In genomic region chrX:13659057-13659456, GRCh38 we compare ENCODE assay signal across 1 cellular context.
TF ChIP-seq lines count a peak whose summit lies in the region.

No MANE protein-coding gene starts in this region.

TF ChIP-seq in SK-N-SH treated with all-trans-retinoic acid at 6 μM for 48 hours, 23 proteins besides CTCF, POLR2A, EP300 and RAD21 (continued from another document):
- TF ChIP-seq ARNTL (CRISPR knock-in tag; IDR thresholded peaks at IDR 0.05; ENCODE audit: borderline replicate concordance, low read depth) = no peak
- TF ChIP-seq ZFP30 (CRISPR knock-in tag; IDR thresholded peaks at IDR 0.05) = no peak
- TF ChIP-seq ZNF565 (CRISPR knock-in tag; conservative IDR thresholded peaks at IDR 0.05; ENCODE audit: low read depth) = no peak
- TF ChIP-seq RARB (CRISPR knock-in tag; IDR thresholded peaks at IDR 0.05) = no peak
- no peak for TF ChIP-seq ZFP3 (CRISPR knock-in tag; IDR thresholded peaks at IDR 0.05)
- no peak for TF ChIP-seq TOX (CRISPR knock-in tag; IDR thresholded peaks at IDR 0.05; ENCODE audit: borderline replicate concordance)
- no peak for TF ChIP-seq CSDC2 (CRISPR knock-in tag; IDR thresholded peaks at IDR 0.05)
- no peak for TF ChIP-seq ZC3H10 (CRISPR knock-in tag; IDR thresholded peaks at IDR 0.05)
- no peak for TF ChIP-seq ESRRG (CRISPR knock-in tag; IDR thresholded peaks at IDR 0.05)
- TF ChIP-seq ISL1 (CRISPR knock-in tag; IDR thresholded peaks at IDR 0.05) = no peak
- TF ChIP-seq, protein P1, sequence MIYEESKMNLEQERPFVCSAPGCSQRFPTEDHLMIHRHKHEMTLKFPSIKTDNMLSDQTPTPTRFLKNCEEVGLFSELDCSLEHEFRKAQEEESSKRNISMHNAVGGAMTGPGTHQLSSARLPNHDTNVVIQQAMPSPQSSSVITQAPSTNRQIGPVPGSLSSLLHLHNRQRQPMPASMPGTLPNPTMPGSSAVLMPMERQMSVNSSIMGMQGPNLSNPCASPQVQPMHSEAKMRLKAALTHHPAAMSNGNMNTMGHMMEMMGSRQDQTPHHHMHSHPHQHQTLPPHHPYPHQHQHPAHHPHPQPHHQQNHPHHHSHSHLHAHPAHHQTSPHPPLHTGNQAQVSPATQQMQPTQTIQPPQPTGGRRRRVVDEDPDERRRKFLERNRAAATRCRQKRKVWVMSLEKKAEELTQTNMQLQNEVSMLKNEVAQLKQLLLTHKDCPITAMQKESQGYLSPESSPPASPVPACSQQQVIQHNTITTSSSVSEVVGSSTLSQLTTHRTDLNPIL (CRISPR knock-in tag; IDR thresholded peaks at IDR 0.05; ENCODE audit: low read depth) = no peak
- TF ChIP-seq GLIS3 (CRISPR knock-in tag; IDR thresholded peaks at IDR 0.05) = no peak
